ENCODE assay signal across 8 cellular contexts in genomic region chr6:43174263-43175112, GRCh38. TPM values are rescaled to one million over a fixed set of nuclear protein-coding genes. Genes with fewer than 3 reads are reported as not detected.
DNase-seq lines count a peak whose midpoint lies in the region; ATAC-seq and TF ChIP-seq lines count a peak whose summit lies in the region.

No MANE protein-coding gene starts in this region.

- H3K27ac ChIP-seq in caudate nucleus (ENCODE audit: low read depth, low read length), result peak overlapping the region; percentile 81
- H3K27ac ChIP-seq in smooth muscle cell (ENCODE audit: low read depth), result peak overlapping the region; percentile 98

- peak overlapping the region; percentile 98 for H3K4me2 ChIP-seq in smooth muscle cell

- DNase-seq in AG04449 (ENCODE audit: low read depth, low spot score) (peak; percentile 96), NCI-H2227 (lab: John Stamatoyannopoulos, UW; ENCODE audit: unreplicated experiment) (peak; percentile 94), activated B cell treated with CpG ODN at 0.5 μM for 24 hours (peak; percentile 77), caudate nucleus (lab: John Stamatoyannopoulos, UW) (peak; percentile 73 to 99 (median 95)), immature natural killer cell (peak; percentile 93 to 95 (median 93)), smooth muscle cell (lab: John Stamatoyannopoulos, UW; ENCODE audit: unreplicated experiment) (peak; percentile 98)

- ATAC-seq in GM18909 (IDR thresholded peaks at IDR 0.05; ENCODE audit: poor library complexity, unreplicated experiment) (peak; percentile 69), HG03159 (IDR thresholded peaks at IDR 0.05; ENCODE audit: unreplicated experiment) (peak; percentile 72), activated B cell treated with CpG ODN at 0.5 μM for 24 hours (ENCODE audit: low read depth) (peak; percentile 71)

- peak overlapping the region; percentile 99 for H3K4me3 ChIP-seq in AG04449 (ENCODE audit: low read depth, low read length)
- peak overlapping the region; percentile 94 for H3K4me3 ChIP-seq in smooth muscle cell

- H3K9ac ChIP-seq in smooth muscle cell (ENCODE audit: low read depth), result peak overlapping the region; percentile 89

- peaks cover 19% of the 10 kb centered on the region for H3K4me1 ChIP-seq in smooth muscle cell (ENCODE audit: low read depth)

- peaks cover 53% of the 10 kb centered on the region for H3K36me3 Mint-ChIP-seq in activated B cell treated with CpG ODN at 0.5 μM for 24 hours (ENCODE audit: low read depth)
- peaks cover 4 to 12% (median 7%) of the 10 kb centered on the region in 3 donors for H3K36me3 Mint-ChIP-seq in immature natural killer cell

- H2AFZ ChIP-seq in smooth muscle cell (ENCODE audit: low read depth), result no peak overlapping the region

- intact Hi-C loops in activated B cell treated with CpG ODN at 0.5 μM for 24 hours (cut with micrococcal nuclease), result loop anchor here (1.0 to 5.0 kb wide), 6 partner anchors 8 to 1088 kb away; partner anchors contain the start of genes BICRAL, CUL9 and KLHDC3

- no peaks in the 10 kb centered on the region for H3K27me3 Mint-ChIP-seq in activated B cell treated with CpG ODN at 0.5 μM for 24 hours
- H3K27me3 Mint-ChIP-seq in immature natural killer cell (ENCODE audit: low read depth in 3 of 3), result peaks cover 5 to 9% (median 9%) of the 10 kb centered on the region in 3 donors

- peaks cover 28% of the 10 kb centered on the region for H4K20me1 ChIP-seq in smooth muscle cell (ENCODE audit: low read depth)

- under 1% methylated on average over 24 of the region's 32 CpGs for WGBS in smooth muscle cell (ENCODE audit: low lambda C conversion rate)

- H3K27ac Mint-ChIP-seq in activated B cell treated with CpG ODN at 0.5 μM for 24 hours, result peak overlapping the region; percentile 90
- H3K27ac Mint-ChIP-seq in immature natural killer cell, result peak overlapping the region; percentile 80 to 96 (median 94)

- H3K79me2 ChIP-seq in smooth muscle cell (ENCODE audit: low read depth), result peaks cover 53% of the 10 kb centered on the region

- H3K36me3 ChIP-seq in smooth muscle cell (ENCODE audit: low read depth), result peaks cover 4% of the 10 kb centered on the region

- POLR2A ChIA-PET in AG04449 (lab: Yijun Ruan, JAX), result interaction anchor here (0.6 to 2.5 kb wide), 8 partner anchors 10 to 336 kb away, joined by 3 to 5 read pairs (median 4); partner anchors contain the start of genes CUL7, KLC4, LRRC73 and MRPL2
- POLR2A ChIA-PET in activated B cell treated with CpG ODN at 0.5 μM for 24 hours (lab: Charles Lee), result interaction anchor here (0.5 to 3.6 kb wide), 20 partner anchors 15 to 1469 kb away, joined by 3 to 17 read pairs (median 4); partner anchors contain the start of genes ABCC10, DNPH1, GTPBP2 and KLC4

- H3K4me3 Mint-ChIP-seq in activated B cell treated with CpG ODN at 0.5 μM for 24 hours (peak overlapping the region; percentile 73), immature natural killer cell (peak overlapping the region; percentile 92 to 98 (median 94))

- H3K9me3 Mint-ChIP-seq in activated B cell treated with CpG ODN at 0.5 μM for 24 hours (no peaks in the 10 kb centered on the region), immature natural killer cell (no peaks in the 10 kb centered on the region)

- H3F3A ChIP-seq in smooth muscle cell (ENCODE audit: low read depth), result peaks cover 27% of the 10 kb centered on the region

- H3K9me3 ChIP-seq in smooth muscle cell (replicated peaks; ENCODE audit: low read depth), result no peaks in the 10 kb centered on the region

- TF ChIP-seq CTCF in AG04449 (IDR thresholded peaks at IDR 0.05; ENCODE audit: insufficient read depth, low read length, missing control alignments) (peak; percentile 12), activated B cell treated with CpG ODN at 0.5 μM for 24 hours (IDR thresholded peaks at IDR 0.05) (no peak), smooth muscle cell (IDR thresholded peaks at IDR 0.05; ENCODE audit: borderline replicate concordance, insufficient read depth, poor library complexity, severe bottlenecking) (no peak)

- CTCF ChIA-PET in AG04449 (lab: Yijun Ruan, JAX) (interaction anchor here (0.7 to 1.8 kb wide), 5 partner anchors 55 to 333 kb away, joined by 3 to 4 read pairs (median 4); partner anchors contain the start of gene DNPH1), activated B cell treated with CpG ODN at 0.5 μM for 24 hours (lab: Charles Lee) (interaction anchor here (0.6 to 1.0 kb wide), 3 partner anchors 31 to 181 kb away, joined by 3 to 7 read pairs (median 4); partner anchors contain the start of gene DNPH1)

- H3K27me3 ChIP-seq in smooth muscle cell (ENCODE audit: low read depth), result no peaks in the 10 kb centered on the region

- peaks cover 48% of the 10 kb centered on the region for H3K4me1 Mint-ChIP-seq in activated B cell treated with CpG ODN at 0.5 μM for 24 hours
- H3K4me1 Mint-ChIP-seq in immature natural killer cell, result peaks cover 49 to 55% of the 10 kb centered on the region in 2 donors

RNA-seq across cellular contexts. Expression of gene SRF, which starts 3.4 kb away (rescaled TPM):
- total RNA-seq in activated B cell treated with CpG ODN at 0.5 μM for 24 hours (35.9 and 37.8 TPM in 2 replicates), smooth muscle cell (20.6 and 22.9 TPM in 2 replicates)
- polyA plus RNA-seq in immature natural killer cell (1 to 10 TPM; 4.8 to 7.3 (median 5.2) TPM), smooth muscle cell (6.8 and 9.3 TPM in 2 replicates)

RNA-seq across cellular contexts. Expression of gene CUL9, which starts 7.5 kb away (rescaled TPM):
- total RNA-seq in activated B cell treated with CpG ODN at 0.5 μM for 24 hours, result 69.2 and 70.8 TPM in 2 replicates
- 1 to 10 TPM; 2.2 to 8.5 (median 4.4) TPM for polyA plus RNA-seq in immature natural killer cell
- total RNA-seq in smooth muscle cell, result 18.8 and 22.3 TPM in 2 replicates
- 13.9 and 37.1 TPM in 2 replicates for polyA plus RNA-seq in smooth muscle cell

RNA-seq across cellular contexts. Expression of gene DNPH1, which starts 54.8 kb away (rescaled TPM):
- total RNA-seq in activated B cell treated with CpG ODN at 0.5 μM for 24 hours (56.7 and 57.5 TPM in 2 replicates), smooth muscle cell (18.4 and 33.8 TPM in 2 replicates)
- polyA plus RNA-seq in immature natural killer cell (10 to 100 TPM; 23.7 to 36.8 (median 33.6) TPM), smooth muscle cell (82.1 and 82.4 TPM in 2 replicates)

Comparison
In these comparisons a context has a peak if more than half of its experiments do, and no peak if none do; other contexts are left out.
1. Peak in every context shown above with its lines: DNase-seq, ATAC-seq, H3K4me3 ChIP-seq and H3K27ac ChIP-seq.